In genomic region chr10:19541299-19541698, GRCh38 we compare ENCODE assay signal across 30 cellular contexts.
"Had no signal": no experiment of that assay in that cellular context is flagged by ENCODE, and none has a peak within 500 bp of the region (broad histone marks: within the 10 kb centered on the region; RNA-seq: fewer than 3 reads in every experiment).

No MANE protein-coding gene starts in this region.

- H3K27ac ChIP-seq: adrenal gland, ascending aorta, body of pancreas, brain microvascular endothelial cell, breast epithelium, cardiac muscle cell had no signal

- H3K4me3 ChIP-seq: adrenal gland, ascending aorta, body of pancreas, breast epithelium, cardiac muscle cell had no signal

- DNase-seq: activated effector memory CD4-positive, alpha-beta T cell treated with anti-CD3 and anti-CD28 coated beads, Interleukin-2, amount 50 U/mL, for 16 hours; activated effector memory CD4-positive, alpha-beta T cell treated with Interleukin-2 at 50 U/mL for 16 hours; activated gamma-delta T cell; activated gamma-delta T cell treated with Interleukin-2 at 50 U/mL for 16 hours; activated naive CD4-positive, alpha-beta T cell; activated naive CD4-positive, alpha-beta T cell treated with anti-CD3 and anti-CD28 coated beads for 36 hours; activated naive CD4-positive, alpha-beta T cell treated with anti-CD3 and anti-CD28 coated beads, Interleukin-2, amount 10 ng/mL, durations not matched to agents 7 days and 5 days; activated naive CD4-positive, alpha-beta T cell treated with anti-CD3 and anti-CD28 coated beads, Interleukin-2, amount 50 U/mL, for 16 hours; activated naive CD4-positive, alpha-beta T cell treated with Interleukin-2 at 50 U/mL for 16 hours; activated naive CD8-positive, alpha-beta T cell treated with anti-CD3 and anti-CD28 coated beads for 36 hours; activated naive CD8-positive, alpha-beta T cell treated with anti-CD3 and anti-CD28 coated beads, Interleukin-2, amount 10 ng/mL, durations not matched to agents 7 days and 5 days; activated naive CD8-positive, alpha-beta T cell treated with anti-CD3 and anti-CD28 coated beads, Interleukin-2, amount 50 U/mL, for 24 hours; activated T-cell treated with anti-CD3 and anti-CD28 coated beads, Interleukin-2, amount 50 U/mL, for 1 hour; activated T-cell treated with anti-CD3 and anti-CD28 coated beads, Interleukin-2, amount 50 U/mL, for 24 hours; activated T-cell treated with anti-CD3 and anti-CD28 coated beads, Interleukin-2, amount 50 U/mL, for 4 hours; activated T-cell treated with anti-CD3 and anti-CD28 coated beads, Interleukin-2, amount 50 U/mL, for 48 hours; activated T-cell treated with anti-CD3 and anti-CD28 coated beads, Interleukin-2, amount 50 U/mL, for 72 hours; adrenal gland; amniotic stem cell; amygdala; anterior cingulate cortex; aorta; body of pancreas; brain microvascular endothelial cell; caudate nucleus; central memory CD4-positive, alpha-beta T cell; cerebellar nuclear complex had no signal

- H3K36me3 ChIP-seq: adrenal gland, ascending aorta, brain microvascular endothelial cell, breast epithelium, cardiac muscle cell had no signal

- H3K27me3 ChIP-seq: adrenal gland, ascending aorta, body of pancreas, brain microvascular endothelial cell, breast epithelium, cardiac muscle cell had no signal

- H3K9me3 ChIP-seq: adrenal gland, ascending aorta, body of pancreas had no signal
